15 cellular contexts compared by ENCODE assay signal in genomic region chr2:1884933-1885580, GRCh38.
A peak's percentile ranks its signal among the peaks of the same experiment; 100 is the strongest.
DNase-seq lines count a peak whose midpoint lies in the region; ATAC-seq and TF ChIP-seq lines count a peak whose summit lies in the region.
"Had no signal": no experiment of that assay in that cellular context is flagged by ENCODE, and none has a peak within 500 bp of the region (broad histone marks: within the 10 kb centered on the region; RNA-seq: fewer than 3 reads in every experiment).

No MANE protein-coding gene starts in this region.

- H3K4me1 ChIP-seq in HEK293 (ENCODE audit: control insufficient read depth, insufficient read depth, low read length), result no peaks in the 10 kb centered on the region
- H3K4me1 ChIP-seq: psoas muscle had no signal

- H3K27ac ChIP-seq in HEK293 (ENCODE audit: extremely low read depth, low read depth, low read length), result no peak overlapping the region
- H3K27ac ChIP-seq: GM23248, psoas muscle, SK-N-MC had no signal

- CTCF ChIA-PET in HEK293 (lab: Yijun Ruan, JAX), result interaction anchor here (0.6 to 2.4 kb wide), 3 partner anchors 13 to 16 kb away, joined by 3 to 6 read pairs (median 3); no protein-coding TSS in a partner anchor

- no peaks in the 10 kb centered on the region for H3K9me3 ChIP-seq in HEK293 (ENCODE audit: control insufficient read depth, insufficient read depth, low read depth, low read length)
- H3K9me3 ChIP-seq: mucosa of descending colon, psoas muscle had no signal

- H3K4me3 ChIP-seq in HEK293 (ENCODE audit: low read depth, low read length), result no peak overlapping the region
- no peak overlapping the region for H3K4me3 ChIP-seq in cardiac fibroblast (replicated peaks in 1 of 2; ENCODE audit: low read depth in 2 of 2, low read length in 2 of 2)
- H3K4me3 ChIP-seq: GM23248, mucosa of descending colon, psoas muscle, SK-N-MC had no signal

- no peak for ATAC-seq in HG03196 (IDR thresholded peaks at IDR 0.05; ENCODE audit: unreplicated experiment)
- ATAC-seq: mucosa of descending colon, psoas muscle had no signal

- no peaks in the 10 kb centered on the region for H3K36me3 ChIP-seq in HEK293 (ENCODE audit: control insufficient read depth in 2 of 2, insufficient read depth in 1 of 2, low read length in 2 of 2)

- peak; percentile 39 for DNase-seq in AG08396 (ENCODE audit: low spot score)
- peak; percentile 48 to 74 for DNase-seq in cardiac fibroblast (ENCODE audit: low read depth in 2 of 2)
- DNase-seq in myocyte (ENCODE audit: low read depth), result peak; percentile 61
- no peak for DNase-seq in SIG-M5 treated with dmso at 0.1 percent for 504 hours (lab: John Stamatoyannopoulos, UW; ENCODE audit: unreplicated experiment)
- DNase-seq in CD1c-positive myeloid dendritic cell (ENCODE audit: extremely low spot score), result no peak
- no peak for DNase-seq in NK-92 (lab: John Stamatoyannopoulos, UW; ENCODE audit: unreplicated experiment)
- DNase-seq: activated naive CD4-positive, alpha-beta T cell treated with anti-CD3 and anti-CD28 coated beads, Interleukin-2, amount 10 ng/mL, durations not matched to agents 7 days and 5 days; GM23248; mucosa of descending colon; NCI-H1930; psoas muscle; stimulated activated naive CD4-positive, alpha-beta T cell had no signal

- no peak for TF ChIP-seq CTCF in HEK293 (tag by site-specific recombination; IDR thresholded peaks at IDR 0.05)
- no peak for TF ChIP-seq CTCF in cardiac fibroblast (IDR thresholded peaks at IDR 0.05; ENCODE audit: low read depth, low read length)

- POLR2A ChIA-PET in HEK293 (lab: Yijun Ruan, JAX), result no interaction called here

TF ChIP-seq in HEK293, 187 proteins besides CTCF, POLR2A, EP300 and RAD21:
- 0 out of 2 replicates have a peak, but pooled peaks have one; percentile 28 for TF ChIP-seq MZF1 (tag by site-specific recombination; IDR thresholded peaks at IDR 0.05; ENCODE audit: borderline replicate concordance)
- TF ChIP-seq ZNF132 (tag by site-specific recombination; IDR thresholded peaks at IDR 0.05; ENCODE audit: borderline replicate concordance), result no peak

Comparison
In these comparisons a context has a peak if more than half of its experiments do, and no peak if none do; other contexts are left out.
1. DNase-seq: peak in AG08396 (single experiment), cardiac fibroblast (2 of 2) and myocyte (single experiment); none in SIG-M5 treated with dmso at 0.1 percent for 504 hours (single experiment), CD1c-positive myeloid dendritic cell (single experiment) and NK-92 (single experiment).